Comparison of ENCODE assay signal across 10 cellular contexts in genomic region chr16:67243481-67243880, GRCh38. TPM values are rescaled to one million over a fixed set of nuclear protein-coding genes. Genes with fewer than 3 reads are reported as not detected.
DNase-seq lines count a peak whose midpoint lies in the region; ATAC-seq, FAIRE-seq and TF ChIP-seq lines count a peak whose summit lies in the region.
"Had no signal": no experiment of that assay in that cellular context is flagged by ENCODE, and none has a peak within 500 bp of the region (broad histone marks: within the 10 kb centered on the region; RNA-seq: fewer than 3 reads in every experiment).

No MANE protein-coding gene starts in this region.

- peak overlapping the region; percentile 87 for H3K4me2 ChIP-seq in PC-9
- H3K4me2 ChIP-seq in parathyroid adenoma (ENCODE audit: low read length): no peak overlapping the region

- peaks cover 11% of the 10 kb centered on the region for H3K36me3 Mint-ChIP-seq in CD4-positive, alpha-beta T cell (ENCODE audit: low read depth)
- H3K36me3 Mint-ChIP-seq in endothelial cell (ENCODE audit: low read depth, unreplicated experiment): peaks cover 17% of the 10 kb centered on the region

- no peak for FAIRE-seq in RCC 7860 (lab: Jason Lieb, UNC)
- FAIRE-seq: G401.6 had no signal

- no peaks in the 10 kb centered on the region for H3K9me3 Mint-ChIP-seq in CD4-positive, alpha-beta T cell
- H3K9me3 Mint-ChIP-seq in endothelial cell (ENCODE audit: unreplicated experiment): no peaks in the 10 kb centered on the region

- no peaks in the 10 kb centered on the region; the same call in 1 of the 2 replicates for H3K36me3 ChIP-seq in PC-9 (ENCODE audit: low read depth)
- H3K36me3 ChIP-seq in parathyroid adenoma (ENCODE audit: control insufficient read depth, insufficient read depth, low read length): no peaks in the 10 kb centered on the region

- ATAC-seq in CD4-positive, alpha-beta T cell (ENCODE audit: poor library complexity): no peak

- DNase-seq in CD4-positive, alpha-beta T cell: no peak
- DNase-seq in PC-9 (no peak), endothelial cell (ENCODE audit: low spot score) (no peak), RCC 7860 (ENCODE audit: low spot score) (no peak), coronary artery (ENCODE audit: low spot score) (no peak), SW480 (ENCODE audit: low spot score) (no peak)
- DNase-seq in activated naive CD4-positive, alpha-beta T cell treated with Interleukin-2 at 50 U/mL for 16 hours: no peak
- DNase-seq: NCI-H526 treated with DMSO at 0.1 percent for 48 hours had no signal

- no peak overlapping the region for H2AFZ ChIP-seq in PC-9
- no peak overlapping the region for H2AFZ ChIP-seq in parathyroid adenoma

- no peaks in the 10 kb centered on the region for H3K27me3 ChIP-seq in CD4-positive, alpha-beta T cell (ENCODE audit: control insufficient read depth, insufficient read depth, low read length)
- H3K27me3 ChIP-seq in PC-9 (ENCODE audit: insufficient read depth, low read depth): no peaks in the 10 kb centered on the region
- no peaks in the 10 kb centered on the region for H3K27me3 ChIP-seq in parathyroid adenoma (ENCODE audit: control insufficient read depth, insufficient read depth, low read length)

- no peaks in the 10 kb centered on the region for H4K20me1 ChIP-seq in PC-9 (ENCODE audit: insufficient read depth)

- POLR2A ChIA-PET in CD4-positive, alpha-beta T cell (lab: Charles Lee): interaction anchor here (1.1 kb wide), 1 partner anchor 22 kb away, joined by 3 read pairs; no protein-coding TSS in a partner anchor
- POLR2A ChIA-PET in PC-9 (lab: Charles Lee; ENCODE audit: unreplicated experiment): no interaction called here

- no peaks in the 10 kb centered on the region for H3K9me3 ChIP-seq in CD4-positive, alpha-beta T cell (ENCODE audit: control insufficient read depth, low read length)
- H3K9me3 ChIP-seq in PC-9 (ENCODE audit: insufficient read depth, low read depth): no peaks in the 10 kb centered on the region
- no peaks in the 10 kb centered on the region for H3K9me3 ChIP-seq in parathyroid adenoma (ENCODE audit: control insufficient read depth, low read length)

- CTCF ChIA-PET in CD4-positive, alpha-beta T cell (lab: Charles Lee): interaction anchor here (1.4 to 5.3 kb wide), 3 partner anchors 16 to 573 kb away, joined by 3 to 31 read pairs (median 5); partner anchors contain the start of gene TMEM208
- CTCF ChIA-PET in PC-9 (lab: Charles Lee): interaction anchor here (0.5 kb wide), 1 partner anchor 576 kb away, joined by 3 read pairs; no protein-coding TSS in a partner anchor

- H3K4me3 ChIP-seq in PC-9: no peak overlapping the region
- no peak overlapping the region for H3K4me3 ChIP-seq in parathyroid adenoma (ENCODE audit: low read depth, low read length)
- H3K4me3 ChIP-seq in coronary artery: no peak overlapping the region

- H3K27ac ChIP-seq in CD4-positive, alpha-beta T cell (ENCODE audit: low read depth, low read length): peak overlapping the region; percentile 90
- H3K27ac ChIP-seq in PC-9: peak overlapping the region; percentile 76
- peak overlapping the region; percentile 62 for H3K27ac ChIP-seq in parathyroid adenoma
- H3K27ac ChIP-seq in coronary artery: peak overlapping the region in 1 of 2 donors; percentile 93

- H3K4me1 Mint-ChIP-seq in CD4-positive, alpha-beta T cell (ENCODE audit: low read depth): peaks cover 29% of the 10 kb centered on the region
- peaks cover 59% of the 10 kb centered on the region for H3K4me1 Mint-ChIP-seq in endothelial cell (ENCODE audit: unreplicated experiment)

- H3K27ac Mint-ChIP-seq in CD4-positive, alpha-beta T cell: peak overlapping the region; percentile 97
- peak overlapping the region; percentile 81 for H3K27ac Mint-ChIP-seq in endothelial cell (ENCODE audit: unreplicated experiment)

- H3K79me2 ChIP-seq in PC-9 (ENCODE audit: low read depth) (peaks cover 57% of the 10 kb centered on the region), parathyroid adenoma (peaks cover 2% of the 10 kb centered on the region)

- TF ChIP-seq CTCF in CD4-positive, alpha-beta T cell (IDR thresholded peaks at IDR 0.05): no peak
- no peak for TF ChIP-seq CTCF in PC-9 (conservative IDR thresholded peaks at IDR 0.05)
- no peak for TF ChIP-seq CTCF in endothelial cell (IDR thresholded peaks at IDR 0.05; ENCODE audit: unreplicated experiment)
- TF ChIP-seq CTCF in parathyroid adenoma (IDR thresholded peaks at IDR 0.05): no peak
- TF ChIP-seq CTCF in coronary artery (IDR thresholded peaks at IDR 0.05): no peak

- peaks cover 73% of the 10 kb centered on the region for H3K4me1 ChIP-seq in PC-9 (replicated peaks; ENCODE audit: insufficient read depth)
- peaks cover 8% of the 10 kb centered on the region for H3K4me1 ChIP-seq in parathyroid adenoma

- H3K9ac ChIP-seq in parathyroid adenoma: no peak overlapping the region

- intact Hi-C loops in CD4-positive, alpha-beta T cell (cut with DNase I, micrococcal nuclease): loop anchor here (10.0 kb wide), 2 partner anchors 561 to 841 kb away; partner anchors contain the start of genes NFATC3 (in 1 of the 2), RANBP10 (in 1 of the 2) and TSNAXIP1 (in 1 of the 2)
- intact Hi-C loops in PC-9 (cut with micrococcal nuclease; ENCODE audit: unreplicated experiment): loop anchor here (10.0 kb wide), 1 partner anchor 991 kb away; the partner anchor contains the start of gene ESRP2

- H3F3A ChIP-seq in PC-9 (ENCODE audit: insufficient read depth, low read depth): peaks cover 86% of the 10 kb centered on the region

- H3K27me3 Mint-ChIP-seq in CD4-positive, alpha-beta T cell: no peaks in the 10 kb centered on the region
- peaks cover 9% of the 10 kb centered on the region for H3K27me3 Mint-ChIP-seq in endothelial cell (ENCODE audit: unreplicated experiment)

- H3K4me3 Mint-ChIP-seq in CD4-positive, alpha-beta T cell: no peak overlapping the region
- H3K4me3 Mint-ChIP-seq in endothelial cell (ENCODE audit: unreplicated experiment): peak overlapping the region; percentile 29

- no peaks in the 10 kb centered on the region for H3K9me2 ChIP-seq in PC-9 (ENCODE audit: insufficient read depth)

- no TSS peak for BruUV-seq in PC-9 (replicated peaks; lab: Mats Ljungman, UMichigan)

RNA-seq across cellular contexts. Expression of gene FHOD1, which starts 3.8 kb away (rescaled TPM):
- 10 to 100 TPM; 21.1 to 26.0 TPM for total RNA-seq in CD4-positive, alpha-beta T cell
- 58.2 and 60.0 TPM in 2 replicates for total RNA-seq in PC-9 (2021)
- 248 TPM for total RNA-seq in endothelial cell (ENCODE audit: unreplicated experiment)

RNA-seq across cellular contexts. Expression of gene SLC9A5, which starts 5.3 kb away (rescaled TPM):
- 1 to 10 TPM; 3.1 TPM for total RNA-seq in CD4-positive, alpha-beta T cell
- total RNA-seq in PC-9 (2021) (5.2 and 6.9 TPM in 2 replicates), endothelial cell (ENCODE audit: unreplicated experiment) (17.2 TPM)

RNA-seq across cellular contexts. Expression of gene TMEM208, which starts 16.6 kb away (rescaled TPM):
- 10 to 100 TPM; 35.8 to 37.6 TPM for total RNA-seq in CD4-positive, alpha-beta T cell
- total RNA-seq in PC-9 (2021) (39.5 and 42.0 TPM in 2 replicates), endothelial cell (ENCODE audit: unreplicated experiment) (33.6 TPM)

RNA-seq across cellular contexts. Expression of gene PLEKHG4, which starts 35.9 kb away (rescaled TPM):
- total RNA-seq in CD4-positive, alpha-beta T cell: 10 to 100 TPM; 13.1 to 14.0 TPM
- total RNA-seq in PC-9 (2021) (14.0 and 17.3 TPM in 2 replicates), endothelial cell (ENCODE audit: unreplicated experiment) (9.5 TPM)

RNA-seq across cellular contexts. Expression of gene ELMO3, which starts 44.5 kb away (rescaled TPM):
- total RNA-seq in CD4-positive, alpha-beta T cell: 1 to 10 TPM; 1.9 to 2.3 TPM
- total RNA-seq in PC-9 (2021) (32.4 and 51.1 TPM in 2 replicates), endothelial cell (ENCODE audit: unreplicated experiment) (25.3 TPM)
